Comparison of ENCODE assay signal across 10 cellular contexts in the genomic region with DNA sequence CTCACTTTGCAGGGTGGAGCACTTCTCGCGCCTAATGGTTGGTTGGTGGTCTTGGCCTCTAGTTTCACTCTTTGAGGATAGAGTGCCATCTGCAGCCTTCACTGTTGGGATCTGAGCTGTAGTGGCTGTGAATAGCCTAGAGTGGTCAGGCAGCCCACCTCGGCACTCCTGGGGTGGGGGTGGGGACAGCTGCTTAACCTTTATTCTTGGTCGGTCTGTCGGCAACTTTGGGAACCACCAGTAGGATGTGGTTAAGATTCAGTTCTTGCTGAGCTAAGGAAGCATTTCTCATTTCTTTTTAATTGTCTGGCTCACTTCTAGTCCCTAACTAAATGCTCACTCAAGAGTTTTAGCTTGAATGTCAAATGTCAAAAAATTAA. TPM values are rescaled to one million over a fixed set of nuclear protein-coding genes. Genes with fewer than 3 reads are reported as not detected.
DNase-seq lines count a peak whose midpoint lies in the region; ATAC-seq and TF ChIP-seq lines count a peak whose summit lies in the region.
"Had no signal": no experiment of that assay in that cellular context is flagged by ENCODE, and none has a peak within 500 bp of the region (broad histone marks: within the 10 kb centered on the region; RNA-seq: fewer than 3 reads in every experiment).

No MANE protein-coding gene starts in this region.

- peaks cover 74% of the 10 kb centered on the region for H3K36me3 ChIP-seq in CD4-positive, CD25-positive, alpha-beta regulatory T cell (ENCODE audit: control insufficient read depth, insufficient read depth, low read length)
- H3K36me3 ChIP-seq in endodermal cell (ENCODE audit: control insufficient read depth, insufficient read depth, low read length), result peaks cover 74% of the 10 kb centered on the region

- 0 out of 2 replicates have a peak overlapping the region, but pooled peaks have one; percentile 0 for H3K27ac ChIP-seq in 22Rv1
- peak overlapping the region; percentile 69 for H3K27ac ChIP-seq in CD4-positive, CD25-positive, alpha-beta regulatory T cell (ENCODE audit: insufficient read depth, low read length, poor library complexity, severe bottlenecking)
- no peak overlapping the region for H3K27ac ChIP-seq in endodermal cell (ENCODE audit: low read depth, low read length)

- peak in 1 of 2 donors; percentile 25 for ATAC-seq in CD4-positive, CD25-positive, alpha-beta regulatory T cell (ENCODE audit: low read depth in 2 of 2)
- ATAC-seq in GM19351 (IDR thresholded peaks at IDR 0.05; ENCODE audit: unreplicated experiment) (no peak), left cardiac atrium (no peak)

- 89 to 100% methylated on average over 5 of the region's 5 CpGs for WGBS in endodermal cell (ENCODE audit: insufficient coverage in 1 of 2, insufficient read length in 1 of 2), 2 experiments

- no peaks in the 10 kb centered on the region for H3K9me3 ChIP-seq in CD4-positive, CD25-positive, alpha-beta regulatory T cell (ENCODE audit: control insufficient read depth in 2 of 2, low read length in 2 of 2)
- H3K9me3 ChIP-seq in endodermal cell (ENCODE audit: control insufficient read depth, low read length), result no peaks in the 10 kb centered on the region
- H3K9me3 ChIP-seq: right atrium auricular region had no signal

- H3K27me3 ChIP-seq in CD4-positive, CD25-positive, alpha-beta regulatory T cell (ENCODE audit: control insufficient read depth, insufficient read depth, low read length), result no peaks in the 10 kb centered on the region
- H3K27me3 ChIP-seq in endodermal cell (ENCODE audit: control insufficient read depth, insufficient read depth, low read length, poor library complexity, severe bottlenecking), result no peaks in the 10 kb centered on the region
- H3K27me3 ChIP-seq: right atrium auricular region had no signal

- peaks cover 50% of the 10 kb centered on the region for H3K36me3 Mint-ChIP-seq in CD4-positive, CD25-positive, alpha-beta regulatory T cell
- peaks cover 68% of the 10 kb centered on the region for H3K36me3 Mint-ChIP-seq in endodermal cell (ENCODE audit: low read depth)

- H3K4me1 Mint-ChIP-seq in CD4-positive, CD25-positive, alpha-beta regulatory T cell, result peaks cover 24 to 53% (median 41%) of the 10 kb centered on the region in 4 donors
- no peaks in the 10 kb centered on the region for H3K4me1 Mint-ChIP-seq in endodermal cell

- H3K27ac Mint-ChIP-seq in CD4-positive, CD25-positive, alpha-beta regulatory T cell, result peak overlapping the region; percentile 42 to 90 (median 76)
- no peak overlapping the region for H3K27ac Mint-ChIP-seq in endodermal cell

- H3K9ac ChIP-seq in endodermal cell (ENCODE audit: extremely low read depth, low read length, poor library complexity, severe bottlenecking), result no peak overlapping the region

- H3K27me3 Mint-ChIP-seq in CD4-positive, CD25-positive, alpha-beta regulatory T cell, result no peaks in the 10 kb centered on the region
- H3K27me3 Mint-ChIP-seq in endodermal cell (ENCODE audit: insufficient read depth), result no peaks in the 10 kb centered on the region

- peak overlapping the region in 1 of 4 donors; percentile 41 for H3K4me3 Mint-ChIP-seq in CD4-positive, CD25-positive, alpha-beta regulatory T cell
- no peak overlapping the region for H3K4me3 Mint-ChIP-seq in endodermal cell

- no peaks in the 10 kb centered on the region for H3K9me3 Mint-ChIP-seq in CD4-positive, CD25-positive, alpha-beta regulatory T cell
- H3K9me3 Mint-ChIP-seq in endodermal cell, result no peaks in the 10 kb centered on the region

- DNase-seq in CD4-positive, CD25-positive, alpha-beta regulatory T cell, result peak in 1 of 3 donors; percentile 43
- DNase-seq in UCSD-AML1 (lab: John Stamatoyannopoulos, UW; ENCODE audit: unreplicated experiment) (peak; percentile 33), endodermal cell (peak; percentile 59), anterior cingulate cortex (lab: John Stamatoyannopoulos, UW) (no peak), NCI-H187 (lab: John Stamatoyannopoulos, UW) (no peak), left cardiac atrium (no peak)
- DNase-seq: NCI-H1092 had no signal

- intact Hi-C loops in left cardiac atrium (cut with DNase I), result no loop called here

- H3K4me1 ChIP-seq in CD4-positive, CD25-positive, alpha-beta regulatory T cell (ENCODE audit: control insufficient read depth, insufficient read depth, low read length, poor library complexity, severe bottlenecking), result peaks cover 31% of the 10 kb centered on the region
- no peaks in the 10 kb centered on the region for H3K4me1 ChIP-seq in endodermal cell (ENCODE audit: control insufficient read depth, insufficient read depth, low read length)

- TF ChIP-seq CTCF in 22Rv1 (IDR thresholded peaks at IDR 0.05) (no peak), endodermal cell (conservative IDR thresholded peaks at IDR 0.05) (no peak)

- H3K4me3 ChIP-seq in CD4-positive, CD25-positive, alpha-beta regulatory T cell (ENCODE audit: low read depth, low read length), result no peak overlapping the region
- H3K4me3 ChIP-seq in endodermal cell (ENCODE audit: low read length), result no peak overlapping the region
- H3K4me3 ChIP-seq: right atrium auricular region had no signal

RNA-seq across cellular contexts. Expression of a gene that starts 21.1 kb away (rescaled TPM):
- total RNA-seq in CD4-positive, CD25-positive, alpha-beta regulatory T cell, result 376 TPM
- polyA plus RNA-seq in CD4-positive, CD25-positive, alpha-beta regulatory T cell, result 1,000 to 10,000 TPM; 1,002 to 1,224 (median 1,189) TPM
- total RNA-seq in endodermal cell, result 100 to 1,000 TPM; 426 to 455 TPM
- polyA plus RNA-seq in endodermal cell (2013, experiment 1 of 2), result 396 TPM
- 348 TPM for polyA plus RNA-seq in endodermal cell (2013, experiment 2 of 2)
- 100 to 1,000 TPM; 260 to 276 TPM for total RNA-seq in left cardiac atrium

RNA-seq across cellular contexts. Expression of a gene that starts 55.3 kb away (rescaled TPM):
- total RNA-seq in CD4-positive, CD25-positive, alpha-beta regulatory T cell, result 21.4 TPM
- 1 to 10 TPM; 3.8 to 9.0 (median 5.0) TPM for polyA plus RNA-seq in CD4-positive, CD25-positive, alpha-beta regulatory T cell
- 10 to 100 TPM; 22.4 to 23.5 TPM for total RNA-seq in endodermal cell
- polyA plus RNA-seq in endodermal cell (2013, experiment 1 of 2), result 14.2 TPM
- 15.9 TPM for polyA plus RNA-seq in endodermal cell (2013, experiment 2 of 2)
- total RNA-seq in left cardiac atrium, result 10 to 100 TPM; 12.2 to 21.2 TPM

Comparison
In these comparisons a context has a peak if more than half of its experiments do, and no peak if none do; other contexts are left out.
1. DNase-seq: peak in UCSD-AML1 (single experiment) and endodermal cell (single experiment); none in anterior cingulate cortex (0 of 58), NCI-H187 (0 of 2) and left cardiac atrium (single experiment).